30 cellular contexts compared by ENCODE assay signal in the genomic region with DNA sequence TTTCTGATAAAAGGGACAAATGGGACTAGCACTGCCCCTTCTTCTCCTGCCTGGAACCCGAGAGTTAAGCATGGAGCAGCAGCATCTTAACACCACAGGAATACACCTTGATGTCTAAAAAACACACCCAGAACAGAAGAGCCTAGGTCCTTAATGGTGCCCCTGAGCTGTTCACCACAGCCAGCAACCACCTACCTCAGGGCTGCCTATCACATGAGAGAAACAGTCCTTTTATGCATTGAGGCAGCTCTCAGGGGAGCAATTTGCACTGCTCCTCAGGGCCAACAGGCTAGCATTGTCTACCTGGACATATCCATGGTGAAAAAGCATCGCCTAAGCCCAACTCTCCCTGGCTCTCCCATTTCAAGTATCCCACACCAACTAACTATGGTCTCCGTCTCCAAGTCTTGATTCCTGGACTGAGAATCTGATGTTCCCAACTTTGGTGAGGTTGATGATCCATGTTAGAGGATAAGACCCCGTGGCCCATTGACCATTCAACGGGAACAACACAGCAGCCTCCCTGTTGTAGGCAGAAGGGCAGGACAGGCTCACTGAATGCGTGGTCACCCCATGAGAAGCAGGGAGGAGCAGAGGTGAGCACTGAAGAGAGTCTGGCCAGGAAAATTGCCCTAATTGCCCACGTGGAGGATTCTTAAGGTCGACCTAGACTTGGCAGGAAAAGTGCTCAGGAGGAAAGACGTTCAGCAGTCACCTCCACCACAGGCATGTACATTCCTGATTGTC. TPM values are rescaled to one million over a fixed set of nuclear protein-coding genes. Genes with fewer than 3 reads are reported as not detected.
A peak's percentile ranks its signal among the peaks of the same experiment; 100 is the strongest.
DNase-seq lines count a peak whose midpoint lies in the region; ATAC-seq, FAIRE-seq and TF ChIP-seq lines count a peak whose summit lies in the region.
"Had no signal": no experiment of that assay in that cellular context is flagged by ENCODE, and none has a peak within 500 bp of the region (broad histone marks: within the 10 kb centered on the region; RNA-seq: fewer than 3 reads in every experiment).

No MANE protein-coding gene starts in this region.

- peaks cover 6 to 9% of the 10 kb centered on the region in 2 donors for H3K4me1 ChIP-seq in kidney (ENCODE audit: control insufficient read depth in 1 of 2, insufficient read depth in 1 of 2, low read depth in 1 of 2, low read length in 2 of 2)

- H3K9ac ChIP-seq in kidney (ENCODE audit: low read length in 2 of 2) = no peak overlapping the region
- H3K9ac ChIP-seq: parathyroid adenoma had no signal

- no peak for ATAC-seq in GM18861 (IDR thresholded peaks at IDR 0.05; ENCODE audit: unreplicated experiment)
- ATAC-seq: A549, GM23338, HepG2, mucosa of descending colon, right lobe of liver, T-cell had no signal

- no peak overlapping the region for H3K4me3 ChIP-seq in kidney (ENCODE audit: low read length in 2 of 2)
- H3K4me3 ChIP-seq: A549, ascending aorta, cardiac muscle cell, GM23338, lung, mucosa of descending colon, right lobe of liver, SJSA1 had no signal

- H3K27ac ChIP-seq in VCaP (peak overlapping the region; percentile 85), kidney (ENCODE audit: low read depth in 2 of 2, low read length in 2 of 2) (no peak overlapping the region)
- H3K27ac ChIP-seq: ascending aorta, cardiac muscle cell, parathyroid adenoma, right lobe of liver, SJSA1 had no signal

- FAIRE-seq in kidney (lab: Jason Lieb, UNC) = no peak
- FAIRE-seq: A549, GM12892, HepG2, islet of Langerhans had no signal

- peak; percentile 48 for DNase-seq in activated CD8-positive, alpha-beta memory T cell treated with anti-CD3 and anti-CD28 coated beads for 24 hours
- DNase-seq in activated CD8-positive, alpha-beta memory T cell treated with anti-CD3 and anti-CD28 coated beads, Interleukin-2, amount 50 U/mL, for 4 hours = no peak
- DNase-seq in kidney (peak; percentile 14), DMS53 treated with DMSO at 0.1 percent for 48 hours (lab: John Stamatoyannopoulos, UW; ENCODE audit: unreplicated experiment) (no peak)
- peak; percentile 19 for DNase-seq in stimulated activated CD8-positive, alpha-beta memory T cell treated with anti-CD3 and anti-CD28 coated beads, Interleukin-4, amount 100 ng/mL, for 48 hours
- no peak for DNase-seq in stimulated activated CD4-positive, alpha-beta T cell treated with anti-CD3 and anti-CD28 coated beads, Interleukin-4, amount 100 ng/mL, for 1 hour
- DNase-seq: activated B cell treated with CpG ODN at 0.5 μM for 24 hours; activated CD4-positive, alpha-beta T cell treated with anti-CD3 and anti-CD28 coated beads, Interleukin-2, amount 50 U/mL, for 48 hours; activated effector memory CD4-positive, alpha-beta T cell treated with Interleukin-2 at 50 U/mL for 16 hours; AML-193; CD4-positive, alpha-beta memory T cell; mucosa of descending colon; NCI-H1694 treated with DMSO at 0.1 percent for 48 hours; nephron progenitor cell; stimulated activated naive CD4-positive, alpha-beta T cell had no signal

- TF ChIP-seq CTCF in VCaP (conservative IDR thresholded peaks at IDR 0.05) (no peak), kidney (IDR thresholded peaks at IDR 0.05; ENCODE audit: borderline replicate concordance, extremely low read depth, insufficient read depth) (no peak)

- H3K36me3 ChIP-seq in kidney (ENCODE audit: control insufficient read depth in 1 of 2, insufficient read depth in 2 of 2, low read length in 2 of 2) = no peaks in the 10 kb centered on the region
- H3K36me3 ChIP-seq: ascending aorta, cardiac muscle cell, right lobe of liver, SJSA1 had no signal

- H3K9me3 ChIP-seq in kidney (ENCODE audit: control insufficient read depth in 1 of 2, low read length in 2 of 2) = no peaks in the 10 kb centered on the region
- H3K9me3 ChIP-seq: A549, ascending aorta, mucosa of descending colon, right lobe of liver, SJSA1 had no signal

- intact Hi-C loops in kidney (cut with DNase I) = loop anchor here (5.0 to 10.0 kb wide), 2 partner anchors 66 to 178 kb away; no protein-coding TSS in a partner anchor

RNA-seq across cellular contexts. Expression of a gene that starts 4.1 kb away (rescaled TPM):
- 90.9 TPM for total RNA-seq in kidney
- 79.7 TPM for polyA plus RNA-seq in kidney (ENCODE audit: insufficient read depth, low read depth, low replicate concordance)

RNA-seq across cellular contexts. Expression of a gene that starts 47.6 kb away (rescaled TPM):
- total RNA-seq in kidney = 3.7 TPM
- polyA plus RNA-seq in kidney (ENCODE audit: insufficient read depth, low read depth, low replicate concordance) = 1.4 TPM
- total RNA-seq: ascending aorta, cardiac muscle cell, GM23338, HepG2, LHCN-M2, SJSA1 had no signal
- polyA plus RNA-seq: A549, GM23338, HepG2 had no signal

Comparison
In these comparisons a context has a peak if more than half of its experiments do, and no peak if none do; other contexts are left out.
1. DNase-seq: peak in activated CD8-positive, alpha-beta memory T cell treated with anti-CD3 and anti-CD28 coated beads for 24 hours (single experiment), kidney (single experiment) and stimulated activated CD8-positive, alpha-beta memory T cell treated with anti-CD3 and anti-CD28 coated beads, Interleukin-4, amount 100 ng/mL, for 48 hours (single experiment); none in activated CD8-positive, alpha-beta memory T cell treated with anti-CD3 and anti-CD28 coated beads, Interleukin-2, amount 50 U/mL, for 4 hours (single experiment), stimulated activated CD4-positive, alpha-beta T cell treated with anti-CD3 and anti-CD28 coated beads, Interleukin-4, amount 100 ng/mL, for 1 hour (single experiment) and DMS53 treated with DMSO at 0.1 percent for 48 hours (single experiment).